ENCODE assay signal across 8 cellular contexts in the genomic region with DNA sequence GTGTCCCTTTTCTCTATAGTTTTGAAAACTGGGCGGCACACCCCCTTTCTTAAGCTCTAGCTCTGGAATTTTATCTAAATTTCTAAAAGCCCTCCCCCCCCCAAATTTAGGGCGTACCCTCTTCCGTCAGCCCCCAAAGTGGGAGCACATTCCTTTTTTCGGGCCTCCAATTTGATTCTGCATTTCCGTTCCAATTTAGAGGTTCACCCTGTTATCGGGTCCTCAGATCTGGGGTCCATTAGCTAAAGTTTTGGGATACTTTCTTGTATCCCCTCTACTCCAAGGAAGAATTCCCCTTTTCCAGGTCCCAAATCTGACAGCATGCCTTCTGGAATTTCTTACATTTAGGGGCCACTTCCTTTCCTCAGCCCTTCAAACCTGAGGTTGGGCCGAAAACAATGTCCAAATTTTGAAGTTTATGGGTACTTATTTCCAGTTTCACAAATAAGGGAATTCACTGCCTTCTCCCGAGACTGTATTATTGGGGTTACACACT. TPM values are rescaled to one million over a fixed set of nuclear protein-coding genes. Genes with fewer than 3 reads are reported as not detected.
DNase-seq lines count a peak whose midpoint lies in the region; ATAC-seq, FAIRE-seq and TF ChIP-seq lines count a peak whose summit lies in the region.

No MANE protein-coding gene starts in this region.

- no peak for TF ChIP-seq CTCF in kidney (IDR thresholded peaks at IDR 0.05; ENCODE audit: borderline replicate concordance, extremely low read depth, insufficient read depth)

- H3K9me3 Mint-ChIP-seq in T-helper 1 cell treated with Interleukin-12 subunit alpha and Interleukin-12 subunit beta and Interleukin-4 antibody, amounts not matched to agents 30 μg/mL and 1 μg/mL, for 36 hours, result peaks cover 6% of the 10 kb centered on the region

- H3K27me3 Mint-ChIP-seq in T-helper 1 cell treated with Interleukin-12 subunit alpha and Interleukin-12 subunit beta and Interleukin-4 antibody, amounts not matched to agents 30 μg/mL and 1 μg/mL, for 36 hours (ENCODE audit: low read depth), result no peaks in the 10 kb centered on the region

- DNase-seq in T-helper 1 cell, result no peak
- peak; percentile 30 for DNase-seq in adipocyte (ENCODE audit: low read depth)
- no peak for DNase-seq in kidney
- DNase-seq in middle frontal gyrus (ENCODE audit: extremely low spot score, low spot score), result no peak

- H3K9ac ChIP-seq in adipocyte (ENCODE audit: low read length) (peak overlapping the region; percentile 93), kidney (ENCODE audit: low read length in 2 of 2) (peak overlapping the region; percentile 86 to 94)

- H3K27me3 ChIP-seq in adipocyte (replicated peaks; ENCODE audit: control insufficient read depth, insufficient read depth, low read length), result no peaks in the 10 kb centered on the region

- peak overlapping the region; percentile 94 for H3K4me3 Mint-ChIP-seq in T-helper 1 cell treated with Interleukin-12 subunit alpha and Interleukin-12 subunit beta and Interleukin-4 antibody, amounts not matched to agents 30 μg/mL and 1 μg/mL, for 36 hours

- peak overlapping the region; percentile 75 to 86 for H3K27ac ChIP-seq in kidney (ENCODE audit: low read depth in 2 of 2, low read length in 2 of 2)
- peak overlapping the region; percentile 47 for H3K27ac ChIP-seq in temporal lobe (ENCODE audit: low read depth, low read length)

- H3K4me3 ChIP-seq in adipocyte (ENCODE audit: low read length) (peak overlapping the region; percentile 91), kidney (ENCODE audit: low read length in 2 of 2) (peak overlapping the region; percentile 81 to 87)

- peak overlapping the region; percentile 89 for H3K27ac Mint-ChIP-seq in T-helper 1 cell treated with Interleukin-12 subunit alpha and Interleukin-12 subunit beta and Interleukin-4 antibody, amounts not matched to agents 30 μg/mL and 1 μg/mL, for 36 hours

- peaks cover 46% of the 10 kb centered on the region for H3K4me1 ChIP-seq in adipocyte (ENCODE audit: control insufficient read depth, insufficient read depth, low read length)
- H3K4me1 ChIP-seq in kidney (ENCODE audit: control insufficient read depth in 1 of 2, insufficient read depth in 1 of 2, low read depth in 1 of 2, low read length in 2 of 2), result peaks cover 18 to 19% of the 10 kb centered on the region in 2 donors

- no peak for FAIRE-seq in kidney (lab: Jason Lieb, UNC)

- intact Hi-C loops in kidney (cut with DNase I), result no loop called here

- H3K9me3 ChIP-seq in adipocyte (ENCODE audit: control insufficient read depth, low read length) (no peaks in the 10 kb centered on the region), kidney (ENCODE audit: control insufficient read depth in 1 of 2, low read length in 2 of 2) (no peaks in the 10 kb centered on the region)

- peaks cover 55% of the 10 kb centered on the region for H3K4me1 Mint-ChIP-seq in T-helper 1 cell treated with Interleukin-12 subunit alpha and Interleukin-12 subunit beta and Interleukin-4 antibody, amounts not matched to agents 30 μg/mL and 1 μg/mL, for 36 hours (ENCODE audit: low read depth)

- H3K36me3 ChIP-seq in adipocyte (ENCODE audit: control insufficient read depth, insufficient read depth, low read length, severe bottlenecking), result peaks cover 8% of the 10 kb centered on the region
- H3K36me3 ChIP-seq in kidney (ENCODE audit: control insufficient read depth in 1 of 2, insufficient read depth in 2 of 2, low read length in 2 of 2), result no peaks in the 10 kb centered on the region

- ATAC-seq in HG03045 (IDR thresholded peaks at IDR 0.05; ENCODE audit: unreplicated experiment), result no peak
- no peak for ATAC-seq in HG03565 (IDR thresholded peaks at IDR 0.05; ENCODE audit: unreplicated experiment)

- H3K36me3 Mint-ChIP-seq in T-helper 1 cell treated with Interleukin-12 subunit alpha and Interleukin-12 subunit beta and Interleukin-4 antibody, amounts not matched to agents 30 μg/mL and 1 μg/mL, for 36 hours (ENCODE audit: low read depth), result peaks cover 27% of the 10 kb centered on the region

RNA-seq across cellular contexts. Expression of gene PHF20, which starts 0.8 kb away (rescaled TPM):
- total RNA-seq in kidney (48.4 TPM), temporal lobe (47.0 TPM)
- polyA plus RNA-seq in kidney (ENCODE audit: insufficient read depth, low read depth, low replicate concordance), result 12.3 TPM

RNA-seq across cellular contexts. Expression of gene RBM39, which starts 30.6 kb away (rescaled TPM):
- 304 TPM for total RNA-seq in kidney
- polyA plus RNA-seq in kidney (ENCODE audit: insufficient read depth, low read depth, low replicate concordance), result 148 TPM
- total RNA-seq in temporal lobe, result 298 TPM
